In genomic region chr22:21862386-21863242, GRCh38 we compare ENCODE assay signal across 21 cellular contexts. TPM values are rescaled to one million over a fixed set of nuclear protein-coding genes. Genes with fewer than 3 reads are reported as not detected.
DNase-seq lines count a peak whose midpoint lies in the region; ATAC-seq, FAIRE-seq and TF ChIP-seq lines count a peak whose summit lies in the region.
"Had no signal": no experiment of that assay in that cellular context is flagged by ENCODE, and none has a peak within 500 bp of the region (broad histone marks: within the 10 kb centered on the region; RNA-seq: fewer than 3 reads in every experiment).

No MANE protein-coding gene starts in this region.

- no peak for DNase-seq in CD8-positive, alpha-beta memory T cell
- DNase-seq in GM12878 (ENCODE audit: low read depth, low spot score) (no peak), GM20000 (ENCODE audit: low spot score) (no peak), COLO829 (ENCODE audit: low spot score) (no peak)
- DNase-seq: activated CD4-positive, alpha-beta T cell treated with anti-CD3 and anti-CD28 coated beads, Interleukin-2, amount 10 ng/mL, durations not matched to agents 7 days and 5 days; activated CD8-positive, alpha-beta memory T cell treated with anti-CD3 and anti-CD28 coated beads, Interleukin-2, amount 50 U/mL, for 4 hours; activated naive CD4-positive, alpha-beta T cell; cerebellar nuclear complex; effector memory CD4-positive, alpha-beta T cell; NCI-H146; NCI-H82; stimulated activated naive CD4-positive, alpha-beta T cell; thyroid gland had no signal

- peaks cover 0 to under 1% of the 10 kb centered on the region in 2 donors for H3K27me3 Mint-ChIP-seq in CD8-positive, alpha-beta memory T cell
- no peaks in the 10 kb centered on the region for H3K27me3 Mint-ChIP-seq in nephron (ENCODE audit: low read depth)
- H3K27me3 Mint-ChIP-seq: activated CD4-positive, alpha-beta T cell treated with anti-CD3 and anti-CD28 coated beads, Interleukin-2, amount 10 ng/mL, durations not matched to agents 7 days and 5 days had no signal

- H3K9me3 Mint-ChIP-seq in CD8-positive, alpha-beta memory T cell = no peaks in the 10 kb centered on the region
- no peaks in the 10 kb centered on the region for H3K9me3 Mint-ChIP-seq in nephron
- H3K9me3 Mint-ChIP-seq: activated CD4-positive, alpha-beta T cell treated with anti-CD3 and anti-CD28 coated beads, Interleukin-2, amount 10 ng/mL, durations not matched to agents 7 days and 5 days had no signal

- POLR2A ChIA-PET in CD8-positive, alpha-beta memory T cell (lab: Charles Lee) = interaction anchor here (0.6 kb wide), 1 partner anchor 114 kb away, joined by 3 read pairs; no protein-coding TSS in a partner anchor
- POLR2A ChIA-PET in GM12878 (lab: Charles Lee) = interaction anchor here (0.8 kb wide), 1 partner anchor 37 kb away, joined by 3 read pairs; no protein-coding TSS in a partner anchor

- H3K36me3 Mint-ChIP-seq in CD8-positive, alpha-beta memory T cell = peaks cover 0 to 14% (median 2%) of the 10 kb centered on the region in 3 donors
- H3K36me3 Mint-ChIP-seq in nephron (ENCODE audit: low read depth) = peaks cover 5% of the 10 kb centered on the region

- H3K4me1 ChIP-seq in BLaER1 treated with 17β-estradiol and CSF1 and Interleukin-3, amounts not matched to agents 10 nM and 100 nM = peaks cover 69 to 85% (median 80%) of the 10 kb centered on the region in 10 experiments
- H3K4me1 ChIP-seq in CD8-positive, alpha-beta memory T cell (ENCODE audit: insufficient read depth, low read length) = peaks cover 78% of the 10 kb centered on the region
- peaks cover 15% of the 10 kb centered on the region for H3K4me1 ChIP-seq in GM12878 (ENCODE audit: control insufficient read depth, insufficient read depth, low read length)

- H3K4me2 ChIP-seq in BLaER1 treated with 17β-estradiol and CSF1 and Interleukin-3, amounts not matched to agents 10 nM and 100 nM = peak overlapping the region; percentile 32 to 96 (median 85)
- peak overlapping the region; percentile 7; the same call in 1 of the 2 replicates for H3K4me2 ChIP-seq in GM12878 (ENCODE audit: control insufficient read depth, insufficient read depth)

- peaks cover 90 to 98% (median 96%) of the 10 kb centered on the region in 11 experiments for H4K20me1 ChIP-seq in BLaER1 treated with 17β-estradiol and CSF1 and Interleukin-3, amounts not matched to agents 10 nM and 100 nM
- peaks cover 12% of the 10 kb centered on the region for H4K20me1 ChIP-seq in GM12878 (ENCODE audit: control insufficient read depth, insufficient read depth)

- TF ChIP-seq EP300 in GM12878 (IDR thresholded peaks at IDR 0.05; ENCODE audit: borderline replicate concordance in 1 of 2, control insufficient read depth in 1 of 2, low read depth in 2 of 2, low read length in 2 of 2) = no peak

- no peak for FAIRE-seq in GM12878 (lab: Jason Lieb, UNC)
- FAIRE-seq: astrocyte, GM18507 had no signal

- in situ Hi-C loops in GM12878 (cut with MboI) = no loop called here

- H3K27ac ChIP-seq in BLaER1 treated with 17β-estradiol and CSF1 and Interleukin-3, amounts not matched to agents 10 nM and 100 nM = peak overlapping the region in 5 of 11 experiments; percentile 11 to 49 (median 14); a peak in 7 of 22 replicates
- H3K27ac ChIP-seq in CD8-positive, alpha-beta memory T cell (ENCODE audit: low read depth, low read length) = no peak overlapping the region
- H3K27ac ChIP-seq in GM12878 (ENCODE audit: control insufficient read depth, insufficient read depth) = no peak overlapping the region
- H3K27ac ChIP-seq: esophagus muscularis mucosa, gastroesophageal sphincter, thyroid gland had no signal

- H3K4me3 Mint-ChIP-seq in CD8-positive, alpha-beta memory T cell = peak overlapping the region in 6 of 7 donors; percentile 13 to 76 (median 38)
- H3K4me3 Mint-ChIP-seq in nephron = peak overlapping the region; percentile 0 to 26 (median 7)
- H3K4me3 Mint-ChIP-seq: activated CD4-positive, alpha-beta T cell treated with anti-CD3 and anti-CD28 coated beads, Interleukin-2, amount 10 ng/mL, durations not matched to agents 7 days and 5 days had no signal

- 77% methylated on average over 9 of the region's 9 CpGs for WGBS in GM12878 (ENCODE audit: insufficient coverage, insufficient replicate concordance, low lambda C conversion rate, missing lambda C conversion rate)

- no peak overlapping the region for H3K9ac ChIP-seq in BLaER1 treated with 17β-estradiol and CSF1 and Interleukin-3, amounts not matched to agents 10 nM and 100 nM
- no peak overlapping the region for H3K9ac ChIP-seq in GM12878 (ENCODE audit: control insufficient read depth, insufficient read depth, low read length)

- no peak for ATAC-seq in GM12878
- no peak for ATAC-seq in HG03280 (IDR thresholded peaks at IDR 0.05; ENCODE audit: unreplicated experiment)
- ATAC-seq: gastroesophageal sphincter, HCT116 had no signal

- intact Hi-C loops in GM12878 (cut with micrococcal nuclease; ENCODE audit: unreplicated experiment) = loop anchor here (5.0 kb wide), 1 partner anchor 100 kb away; no protein-coding TSS in a partner anchor

- H3K4me1 Mint-ChIP-seq in CD8-positive, alpha-beta memory T cell = peaks cover 74 to 86% (median 85%) of the 10 kb centered on the region in 3 donors
- H3K4me1 Mint-ChIP-seq in nephron = peaks cover 71% of the 10 kb centered on the region

- H3K36me3 ChIP-seq in BLaER1 treated with 17β-estradiol and CSF1 and Interleukin-3, amounts not matched to agents 10 nM and 100 nM = peaks cover 0 to 21% (median 10%) of the 10 kb centered on the region in 11 experiments; a peak in 8 of 22 replicates
- no peaks in the 10 kb centered on the region for H3K36me3 ChIP-seq in CD8-positive, alpha-beta memory T cell (ENCODE audit: insufficient read depth, low read length)
- H3K36me3 ChIP-seq in GM12878 (ENCODE audit: control insufficient read depth in 2 of 2, insufficient read depth in 2 of 2, low read length in 1 of 2) = no peaks in the 10 kb centered on the region; a peak in 1 of 4 replicates
- H3K36me3 ChIP-seq: esophagus muscularis mucosa, gastroesophageal sphincter, thyroid gland had no signal

- SMC1A ChIA-PET in GM12878 (lab: Charles Lee; ENCODE audit: uncharacterized antibody, unreplicated experiment) = interaction anchor here (1.0 to 1.5 kb wide), 5 partner anchors 9 to 100 kb away, joined by 3 to 5 read pairs (median 4); no protein-coding TSS in a partner anchor

- no peak for TF ChIP-seq RAD21 in GM12878 (IDR thresholded peaks at IDR 0.05; ENCODE audit: insufficient read depth, low read depth, low read length)

- H3K9me3 ChIP-seq in BLaER1 treated with 17β-estradiol and CSF1 and Interleukin-3, amounts not matched to agents 10 nM and 100 nM (replicated peaks in 1 of 11) = no peaks in the 10 kb centered on the region
- no peaks in the 10 kb centered on the region for H3K9me3 ChIP-seq in CD8-positive, alpha-beta memory T cell (ENCODE audit: low read length)
- no peaks in the 10 kb centered on the region for H3K9me3 ChIP-seq in GM12878 (replicated peaks; ENCODE audit: control insufficient read depth, insufficient read depth, low read length)
- H3K9me3 ChIP-seq: esophagus muscularis mucosa, gastroesophageal sphincter, thyroid gland had no signal

- RAD21 ChIA-PET in GM12878 (lab: Charles Lee; ENCODE audit: unreplicated experiment) = interaction anchor here (1.4 kb wide), 1 partner anchor 100 kb away, joined by 6 read pairs; no protein-coding TSS in a partner anchor

- no peak overlapping the region for H2AFZ ChIP-seq in GM12878 (ENCODE audit: control insufficient read depth, low read depth, low read length)

- TF ChIP-seq CTCF in GM12878 (IDR thresholded peaks at IDR 0.05 in 2 of 3, conservative IDR thresholded peaks at IDR 0.05 in 1 of 3; ENCODE audit: control insufficient read depth in 2 of 3, extremely low read depth in 1 of 3, insufficient read depth in 1 of 3, low read depth in 3 of 3, low read length in 3 of 3) (no peak), nephron (IDR thresholded peaks at IDR 0.05; ENCODE audit: unreplicated experiment in 3 of 3) (no peak), GM20000 (IDR thresholded peaks at IDR 0.05; ENCODE audit: extremely low read depth, missing control alignments) (no peak)

- peak overlapping the region; percentile 35 to 78 (median 66) for H3K27ac Mint-ChIP-seq in CD8-positive, alpha-beta memory T cell
- peak overlapping the region in 2 of 3 experiments; percentile 8 to 35 for H3K27ac Mint-ChIP-seq in nephron
- H3K27ac Mint-ChIP-seq: activated CD4-positive, alpha-beta T cell treated with anti-CD3 and anti-CD28 coated beads, Interleukin-2, amount 10 ng/mL, durations not matched to agents 7 days and 5 days had no signal

- no peaks in the 10 kb centered on the region for H3K27me3 ChIP-seq in BLaER1 treated with 17β-estradiol and CSF1 and Interleukin-3, amounts not matched to agents 10 nM and 100 nM
- no peaks in the 10 kb centered on the region for H3K27me3 ChIP-seq in CD8-positive, alpha-beta memory T cell (ENCODE audit: insufficient read depth, low read length, poor library complexity, severe bottlenecking)
- no peaks in the 10 kb centered on the region for H3K27me3 ChIP-seq in GM12878 (replicated peaks in 1 of 2; ENCODE audit: control insufficient read depth in 2 of 2, insufficient read depth in 2 of 2, low read length in 1 of 2)
- H3K27me3 ChIP-seq: esophagus muscularis mucosa, gastroesophageal sphincter, thyroid gland had no signal

- no peak overlapping the region for H3K4me3 ChIP-seq in BLaER1 treated with 17β-estradiol and CSF1 and Interleukin-3, amounts not matched to agents 10 nM and 100 nM
- no peak overlapping the region for H3K4me3 ChIP-seq in CD8-positive, alpha-beta memory T cell (ENCODE audit: low read length)
- H3K4me3 ChIP-seq in GM12878 = no peak overlapping the region
- H3K4me3 ChIP-seq: esophagus muscularis mucosa, gastroesophageal sphincter, thyroid gland had no signal

- BruUV-seq in GM12878 (replicated peaks; lab: Mats Ljungman, UMichigan) = no TSS peak

- H3K79me2 ChIP-seq in GM12878 (ENCODE audit: control insufficient read depth, insufficient read depth, low read length) = peaks cover 84% of the 10 kb centered on the region

- CTCF ChIA-PET in CD8-positive, alpha-beta memory T cell (lab: Charles Lee) = no interaction called here
- CTCF ChIA-PET in GM12878 (lab: Yijun Ruan, JAX) = interaction anchor here (0.7 to 1.0 kb wide), 2 partner anchors 23 to 100 kb away, joined by 3 to 4 read pairs; no protein-coding TSS in a partner anchor

- TF ChIP-seq POLR2A in GM12878 (IDR thresholded peaks at IDR 0.05; ENCODE audit: low read depth, low read length) = no peak

RNA-seq across cellular contexts. Expression of gene MAPK1, which starts 4.8 kb away (rescaled TPM):
- 100 to 1,000 TPM; 132 to 134 TPM for total RNA-seq in CD8-positive, alpha-beta memory T cell
- polyA plus RNA-seq in CD8-positive, alpha-beta memory T cell = 103 TPM
- total RNA-seq in GM12878 (2013; cell fraction: nucleolus; rRNA removed) = 74.3 and 78.3 TPM in 2 replicates
- total RNA-seq in GM12878 (2014; rRNA removed) (41.5 and 51.6 TPM in 2 replicates), GM12878 (2014; rRNA removed; fragmentation: Illumina TruSeq; extraction: Trizol) (53.3 and 63.6 TPM in 2 replicates), GM12878 (2021) (102 and 105 TPM in 2 replicates)
- 21.8 TPM for polyA plus RNA-seq in GM12878 (2011; ENCODE audit: low read depth)
- polyA plus RNA-seq in GM12878 (2011; rRNA removed) (118 and 123 TPM in 2 replicates), GM12878 (2014; fragmentation: Illumina TruSeq; extraction: Trizol) (75.7 and 87.7 TPM in 2 replicates), GM12878 (2014; fragmentation: Nextera tagmentation; extraction: Ambion mirVana) (10 to 100 TPM; 12.1 to 19.3 TPM), GM12878 (2014; rRNA removed) (53.2 and 58.6 TPM in 2 replicates), GM12878 (2016; fragmentation: Nextera tagmentation; extraction: Ambion mirVana) (10 to 100 TPM in 1 of 2 experiments, 1 to 10 TPM in 1; 7.0 to 87.6 TPM)
- 47.2 and 49.6 TPM in 2 replicates for polyA plus RNA-seq in GM12878 (2011; cell fraction: cytosol; rRNA removed)
- 34.8 and 46.6 TPM in 2 replicates for polyA plus RNA-seq in GM12878 (2011; cell fraction: nucleus; rRNA removed)
- polyA plus RNA-seq in GM12878 (2012) = 25.6 and 37.4 TPM in 2 replicates
- polyA minus RNA-seq in GM12878 (2011; rRNA and poly(A)+ RNA removed) = 47.8 and 94.9 TPM in 2 replicates
- 17.0 and 27.3 TPM in 2 replicates for polyA minus RNA-seq in GM12878 (2011; cell fraction: cytosol; rRNA and poly(A)+ RNA removed)
- polyA minus RNA-seq in GM12878 (2011; cell fraction: nucleus; rRNA and poly(A)+ RNA removed) = 10.4 and 15.2 TPM in 2 replicates
